ENCODE assay signal across 8 cellular contexts in genomic region chr4:13546855-13547562, GRCh38.
DNase-seq lines count a peak whose midpoint lies in the region; TF ChIP-seq lines count a peak whose summit lies in the region.

No MANE protein-coding gene starts in this region.

- in situ Hi-C loops in astrocyte of the cerebellum (cut with HindIII; ENCODE audit: low sequenced_read_pairs), result no loop called here

- peaks cover 10 to 16% of the 10 kb centered on the region in 2 donors for H3K4me1 ChIP-seq in mucosa of rectum (ENCODE audit: control insufficient read depth in 2 of 2, insufficient read depth in 2 of 2, low read length in 2 of 2)

- TF ChIP-seq CTCF in HFF-Myc (IDR thresholded peaks at IDR 0.05; ENCODE audit: low read depth, low read length, missing control alignments) (no peak), astrocyte of the cerebellum (IDR thresholded peaks at IDR 0.05; ENCODE audit: low read depth, low read length, missing control alignments) (no peak)

- peak overlapping the region in 1 of 2 donors; percentile 32 for H3K9ac ChIP-seq in mucosa of rectum (ENCODE audit: low read depth in 1 of 2, low read length in 2 of 2)

- peak overlapping the region in 1 of 2 donors; percentile 43 for H3K27ac ChIP-seq in mucosa of rectum (ENCODE audit: low read depth in 2 of 2, low read length in 2 of 2)
- H3K27ac ChIP-seq in caudate nucleus (ENCODE audit: low read depth, low read length), result no peak overlapping the region

- peaks cover 38 to 54% of the 10 kb centered on the region in 2 donors for H3K27me3 ChIP-seq in mucosa of rectum (ENCODE audit: control insufficient read depth in 2 of 2, insufficient read depth in 2 of 2, low read length in 2 of 2)

- H3K4me3 ChIP-seq in HFF-Myc (replicated peaks; ENCODE audit: low read depth, low read length) (peak overlapping the region; percentile 24), astrocyte of the cerebellum (ENCODE audit: low read depth, low read length) (peak overlapping the region; percentile 26), mucosa of rectum (ENCODE audit: low read length in 2 of 2) (peak overlapping the region; percentile 57 to 69)

- H3K9me3 ChIP-seq in mucosa of rectum (ENCODE audit: control insufficient read depth in 2 of 2, low read length in 2 of 2), result peaks cover 0 to 3% of the 10 kb centered on the region in 2 donors

- DNase-seq in CD1c-positive myeloid dendritic cell (ENCODE audit: extremely low spot score) (peak; percentile 24), HFF-Myc (ENCODE audit: extremely low read depth, low read depth) (no peak), astrocyte of the cerebellum (ENCODE audit: low read depth) (no peak), caudate nucleus (lab: John Stamatoyannopoulos, UW) (no peak), AG20443 (ENCODE audit: low spot score) (no peak), hippocampal formation (lab: John Stamatoyannopoulos, UW) (no peak), iPS-NIHi7 (ENCODE audit: extremely low spot score) (no peak)

- no peaks in the 10 kb centered on the region for H3K36me3 ChIP-seq in mucosa of rectum (ENCODE audit: control insufficient read depth in 2 of 2, insufficient read depth in 2 of 2, low read length in 2 of 2)
